Comparison of ENCODE assay signal across 17 cellular contexts in genomic region chr4:87882321-87882720, GRCh38. TPM values are rescaled to one million over a fixed set of nuclear protein-coding genes. Genes with fewer than 3 reads are reported as not detected.
DNase-seq lines count a peak whose midpoint lies in the region; ATAC-seq and TF ChIP-seq lines count a peak whose summit lies in the region.
"Had no signal": no experiment of that assay in that cellular context is flagged by ENCODE, and none has a peak within 500 bp of the region (broad histone marks: within the 10 kb centered on the region; RNA-seq: fewer than 3 reads in every experiment).

No MANE protein-coding gene starts in this region.

- H3K4me3 ChIP-seq in BLaER1 treated with 17β-estradiol and CSF1 and Interleukin-3, amounts not matched to agents 10 nM and 100 nM: no peak overlapping the region
- no peak overlapping the region for H3K4me3 ChIP-seq in stomach
- H3K4me3 ChIP-seq: GM23338, PC-9, SJCRH30 had no signal

- DNase-seq in NCI-H226: peak; percentile 43
- no peak for DNase-seq in endothelial cell (ENCODE audit: low spot score)
- DNase-seq in iris pigment epithelial cell (ENCODE audit: low read depth): peak; percentile 72
- DNase-seq in stomach: no peak
- DNase-seq in sciatic nerve (ENCODE audit: low spot score): no peak
- DNase-seq: C1 segment of cervical spinal cord, GDM1, Kasumi-1, NCI-H187, NCI-H345, PC-9, SJCRH30 had no signal

- peak overlapping the region in 2 of 11 experiments; percentile 6 to 17; a peak in 1 of 22 replicates for H3K27ac ChIP-seq in BLaER1 treated with 17β-estradiol and CSF1 and Interleukin-3, amounts not matched to agents 10 nM and 100 nM
- H3K27ac ChIP-seq in stomach: no peak overlapping the region
- H3K27ac ChIP-seq: PC-9, SJCRH30 had no signal

- peaks cover 46 to 77% (median 60%) of the 10 kb centered on the region in 10 experiments for H3K4me1 ChIP-seq in BLaER1 treated with 17β-estradiol and CSF1 and Interleukin-3, amounts not matched to agents 10 nM and 100 nM
- no peaks in the 10 kb centered on the region for H3K4me1 ChIP-seq in stomach
- H3K4me1 ChIP-seq: SJCRH30 had no signal

- peaks cover under 1 to 55% (median 16%) of the 10 kb centered on the region in 11 experiments; a peak in 21 of 22 replicates for H3K9me3 ChIP-seq in BLaER1 treated with 17β-estradiol and CSF1 and Interleukin-3, amounts not matched to agents 10 nM and 100 nM (replicated peaks in 1 of 11)
- no peaks in the 10 kb centered on the region for H3K9me3 ChIP-seq in stomach
- H3K9me3 ChIP-seq: SJCRH30 had no signal

- H3K9me3 Mint-ChIP-seq in endothelial cell (ENCODE audit: unreplicated experiment): no peaks in the 10 kb centered on the region
- H3K9me3 Mint-ChIP-seq: GM23338 had no signal

- intact Hi-C loops in stomach (cut with DNase I; ENCODE audit: low total_unique reads): no loop called here
- intact Hi-C loops in sciatic nerve (cut with DNase I): no loop called here

- no peak for TF ChIP-seq EP300 in stomach (IDR thresholded peaks at IDR 0.05)

- H3K36me3 Mint-ChIP-seq in endothelial cell (ENCODE audit: low read depth, unreplicated experiment): no peaks in the 10 kb centered on the region
- H3K36me3 Mint-ChIP-seq: IgD-negative memory B cell had no signal

- H3K9ac ChIP-seq in BLaER1 treated with 17β-estradiol and CSF1 and Interleukin-3, amounts not matched to agents 10 nM and 100 nM: no peak overlapping the region

- TF ChIP-seq POLR2A in stomach (IDR thresholded peaks at IDR 0.05): no peak

- no peaks in the 10 kb centered on the region for H3K27me3 ChIP-seq in BLaER1 treated with 17β-estradiol and CSF1 and Interleukin-3, amounts not matched to agents 10 nM and 100 nM
- H3K27me3 ChIP-seq in stomach: no peaks in the 10 kb centered on the region
- H3K27me3 ChIP-seq: SJCRH30 had no signal

- no peak overlapping the region for H3K4me3 Mint-ChIP-seq in endothelial cell (ENCODE audit: unreplicated experiment)
- H3K4me3 Mint-ChIP-seq: GM23338 had no signal

- H4K20me1 ChIP-seq in BLaER1 treated with 17β-estradiol and CSF1 and Interleukin-3, amounts not matched to agents 10 nM and 100 nM: no peaks in the 10 kb centered on the region

- H3K36me3 ChIP-seq in BLaER1 treated with 17β-estradiol and CSF1 and Interleukin-3, amounts not matched to agents 10 nM and 100 nM: peaks cover 0 to 10% (median 0%) of the 10 kb centered on the region in 11 experiments; a peak in 1 of 22 replicates
- H3K36me3 ChIP-seq in stomach: no peaks in the 10 kb centered on the region
- H3K36me3 ChIP-seq: SJCRH30 had no signal

- 34 to 58% (median 50%) methylated on average over 1 of the region's 1 CpG for WGBS in stomach, 5 donors

- TF ChIP-seq CTCF in endothelial cell (IDR thresholded peaks at IDR 0.05; ENCODE audit: unreplicated experiment) (no peak), stomach (IDR thresholded peaks at IDR 0.05) (no peak)

- H3K27ac Mint-ChIP-seq in endothelial cell (ENCODE audit: unreplicated experiment): peak overlapping the region; percentile 62
- H3K27ac Mint-ChIP-seq: GM23338, IgD-negative memory B cell had no signal

- peaks cover 34% of the 10 kb centered on the region for H3K4me1 Mint-ChIP-seq in endothelial cell (ENCODE audit: unreplicated experiment)
- H3K4me1 Mint-ChIP-seq: GM23338 had no signal

- ATAC-seq in sciatic nerve (no peak), GM18870 (IDR thresholded peaks at IDR 0.05; ENCODE audit: unreplicated experiment) (no peak)
- ATAC-seq: GM23338, HCT116 had no signal

- H3K27me3 Mint-ChIP-seq in endothelial cell (ENCODE audit: unreplicated experiment): no peaks in the 10 kb centered on the region

- H3K4me2 ChIP-seq in BLaER1 treated with 17β-estradiol and CSF1 and Interleukin-3, amounts not matched to agents 10 nM and 100 nM: peak overlapping the region in 10 of 11 experiments; percentile 43 to 86 (median 64); a peak in 17 of 22 replicates
- H3K4me2 ChIP-seq: GM23338, PC-9 had no signal

RNA-seq across cellular contexts. Expression of gene MEPE, which starts 49.6 kb away (rescaled TPM):
- total RNA-seq in endothelial cell (ENCODE audit: unreplicated experiment): not detected
- not detected for total RNA-seq in stomach
- polyA plus RNA-seq in stomach: not detected
- total RNA-seq in sciatic nerve: not detected
- total RNA-seq: GM23338, PC-9, SJCRH30 had no signal
- polyA plus RNA-seq: GM23338, IgD-negative memory B cell had no signal

Comparison
In these comparisons a context has a peak if more than half of its experiments do, and no peak if none do; other contexts are left out.
1. DNase-seq: peak in NCI-H226 (single experiment) and iris pigment epithelial cell (single experiment); none in endothelial cell (single experiment), stomach (single experiment) and sciatic nerve (single experiment).